ENCODE assay signal across 19 cellular contexts in genomic region chr19:56126983-56127780, GRCh38. TPM values are rescaled to one million over a fixed set of nuclear protein-coding genes. Genes with fewer than 3 reads are reported as not detected.
"Had no signal": no experiment of that assay in that cellular context is flagged by ENCODE, and none has a peak within 500 bp of the region (broad histone marks: within the 10 kb centered on the region; RNA-seq: fewer than 3 reads in every experiment).

No MANE protein-coding gene starts in this region.

- H3K36me3 Mint-ChIP-seq: natural killer cell treated with Interleukin-12 subunit alpha and Interleukin-12 subunit beta and Interleukin-15 and Interleukin-18, amount 100 ng/mL, for 72 hours had no signal

- H3K27ac Mint-ChIP-seq: activated CD4-positive, alpha-beta memory T cell treated with anti-CD3 and anti-CD28 coated beads, Interleukin-2, amount 10 ng/mL, durations not matched to agents 7 days and 5 days; natural killer cell treated with Interleukin-12 subunit alpha and Interleukin-12 subunit beta and Interleukin-15 and Interleukin-18, amount 100 ng/mL, for 72 hours; stimulated activated naive CD8-positive, alpha-beta T cell treated with anti-CD3 and anti-CD28 coated beads, Interleukin-15, Interleukin-2, amounts not matched to agents 100 ng/mL and 50 ng/mL, for 24 hours had no signal

- H3K27me3 Mint-ChIP-seq: activated CD4-positive, alpha-beta memory T cell treated with anti-CD3 and anti-CD28 coated beads, Interleukin-2, amount 10 ng/mL, durations not matched to agents 7 days and 5 days; natural killer cell treated with Interleukin-12 subunit alpha and Interleukin-12 subunit beta and Interleukin-15 and Interleukin-18, amount 100 ng/mL, for 72 hours; stimulated activated naive CD8-positive, alpha-beta T cell treated with anti-CD3 and anti-CD28 coated beads, Interleukin-15, Interleukin-2, amounts not matched to agents 100 ng/mL and 50 ng/mL, for 24 hours had no signal

- H3K27me3 ChIP-seq: ascending aorta, ovary had no signal

- FAIRE-seq: bronchial epithelial cell had no signal

- H3K4me3 ChIP-seq: ascending aorta, ovary had no signal

- H3K9me3 Mint-ChIP-seq: activated CD4-positive, alpha-beta memory T cell treated with anti-CD3 and anti-CD28 coated beads, Interleukin-2, amount 10 ng/mL, durations not matched to agents 7 days and 5 days; natural killer cell treated with Interleukin-12 subunit alpha and Interleukin-12 subunit beta and Interleukin-15 and Interleukin-18, amount 100 ng/mL, for 72 hours; stimulated activated naive CD8-positive, alpha-beta T cell treated with anti-CD3 and anti-CD28 coated beads, Interleukin-15, Interleukin-2, amounts not matched to agents 100 ng/mL and 50 ng/mL, for 24 hours had no signal

- H3K4me3 Mint-ChIP-seq: activated CD4-positive, alpha-beta memory T cell treated with anti-CD3 and anti-CD28 coated beads, Interleukin-2, amount 10 ng/mL, durations not matched to agents 7 days and 5 days; natural killer cell treated with Interleukin-12 subunit alpha and Interleukin-12 subunit beta and Interleukin-15 and Interleukin-18, amount 100 ng/mL, for 72 hours; stimulated activated naive CD8-positive, alpha-beta T cell treated with anti-CD3 and anti-CD28 coated beads, Interleukin-15, Interleukin-2, amounts not matched to agents 100 ng/mL and 50 ng/mL, for 24 hours had no signal

- DNase-seq: activated CD4-positive, alpha-beta memory T cell treated with anti-CD3 and anti-CD28 coated beads, Interleukin-2, amount 10 ng/mL, durations not matched to agents 7 days and 5 days; activated CD4-positive, alpha-beta T cell treated with anti-CD3 and anti-CD28 coated beads for 1 hour; activated T-cell treated with anti-CD3 and anti-CD28 coated beads, Interleukin-2, amount 50 U/mL, for 48 hours; left cardiac atrium; ovary; stimulated activated CD4-positive, alpha-beta T cell treated with anti-CD3 and anti-CD28 coated beads, Interleukin-4, amount 100 ng/mL, for 1 hour; stimulated activated CD8-positive, alpha-beta memory T cell treated with anti-CD3 and anti-CD28 coated beads, Interleukin-4, amount 100 ng/mL, for 48 hours had no signal

- H3K27ac ChIP-seq: ascending aorta, ovary had no signal

- H3K9me3 ChIP-seq: ascending aorta, ovary had no signal

- ATAC-seq: esophagus mucosa; left cardiac atrium; natural killer cell treated with Interleukin-12 subunit alpha and Interleukin-12 subunit beta and Interleukin-15 and Interleukin-18, amount 100 ng/mL, for 72 hours had no signal

- H3K36me3 ChIP-seq: ascending aorta, ovary had no signal

RNA-seq across cellular contexts. Expression of gene GALP, which starts 48.6 kb away (rescaled TPM):
- total RNA-seq: activated CD4-positive, alpha-beta memory T cell treated with anti-CD3 and anti-CD28 coated beads, Interleukin-2, amount 10 ng/mL, durations not matched to agents 7 days and 5 days; ascending aorta; bronchial epithelial cell; chondrocyte; dermis microvascular lymphatic vessel endothelial cell; esophagus mucosa; fibroblast of villous mesenchyme; left cardiac atrium; lung microvascular endothelial cell; mononuclear cell; natural killer cell treated with Interleukin-12 subunit alpha and Interleukin-12 subunit beta and Interleukin-15 and Interleukin-18, amount 100 ng/mL, for 72 hours; ovary; T-helper 2 cell treated with Interferon-gamma antibody and Interleukin-4, amounts not matched to agents 100 ng/mL and 5 ng/mL, for 36 hours; urinary bladder had no signal
- polyA plus RNA-seq: ovary, urinary bladder had no signal
